In genomic region chr6:146357578-146358340, GRCh38 we compare ENCODE assay signal across 8 cellular contexts.
DNase-seq lines count a peak whose midpoint lies in the region; ATAC-seq and TF ChIP-seq lines count a peak whose summit lies in the region.

No MANE protein-coding gene starts in this region.

- no peaks in the 10 kb centered on the region for H3K27me3 ChIP-seq in smooth muscle cell (ENCODE audit: low read depth)

- H3K9ac ChIP-seq in smooth muscle cell (ENCODE audit: low read depth) = peak overlapping the region; percentile 68

- TF ChIP-seq CTCF in smooth muscle cell (IDR thresholded peaks at IDR 0.05; ENCODE audit: borderline replicate concordance, insufficient read depth, poor library complexity, severe bottlenecking) = no peak

- WGBS in smooth muscle cell (ENCODE audit: low lambda C conversion rate) = 48% methylated on average over 7 of the region's 7 CpGs

- H3K4me2 ChIP-seq in smooth muscle cell = peak overlapping the region; percentile 73

- H3K9me3 Mint-ChIP-seq in central memory CD8-positive, alpha-beta T cell = peaks cover 5% of the 10 kb centered on the region

- H3K4me3 Mint-ChIP-seq in central memory CD8-positive, alpha-beta T cell = no peak overlapping the region

- H3K27me3 Mint-ChIP-seq in central memory CD8-positive, alpha-beta T cell = no peaks in the 10 kb centered on the region

- H3K27ac ChIP-seq in smooth muscle cell (ENCODE audit: low read depth) = peak overlapping the region; percentile 85

- no peaks in the 10 kb centered on the region for H3F3A ChIP-seq in smooth muscle cell (ENCODE audit: low read depth)

- no peaks in the 10 kb centered on the region for H3K36me3 Mint-ChIP-seq in central memory CD8-positive, alpha-beta T cell (ENCODE audit: insufficient read depth)

- peak; percentile 73 for DNase-seq in GM04504 (ENCODE audit: low read depth)
- peak; percentile 77 for DNase-seq in LHCN-M2 (ENCODE audit: low read depth)
- no peak for DNase-seq in central memory CD8-positive, alpha-beta T cell (ENCODE audit: low spot score in 2 of 2)
- no peak for DNase-seq in smooth muscle cell (lab: John Stamatoyannopoulos, UW; ENCODE audit: unreplicated experiment)
- no peak for DNase-seq in effector CD4-positive, alpha-beta T cell
- DNase-seq in NCI-H526 (lab: John Stamatoyannopoulos, UW) = no peak
- no peak for DNase-seq in NCI-H1417 (lab: John Stamatoyannopoulos, UW)

- H3K36me3 ChIP-seq in smooth muscle cell (ENCODE audit: low read depth) = no peaks in the 10 kb centered on the region

- H4K20me1 ChIP-seq in smooth muscle cell (ENCODE audit: low read depth) = no peaks in the 10 kb centered on the region

- H3K4me1 ChIP-seq in smooth muscle cell (ENCODE audit: low read depth) = peaks cover 10% of the 10 kb centered on the region

- H3K4me1 Mint-ChIP-seq in central memory CD8-positive, alpha-beta T cell = no peaks in the 10 kb centered on the region

- H2AFZ ChIP-seq in smooth muscle cell (ENCODE audit: low read depth) = no peak overlapping the region

- peak; percentile 62 for ATAC-seq in GM21619 (IDR thresholded peaks at IDR 0.05; ENCODE audit: unreplicated experiment)
- ATAC-seq in central memory CD8-positive, alpha-beta T cell (replicated peaks; ENCODE audit: extremely low read depth, poor library complexity, severe bottlenecking) = peak; percentile 24

- H3K9me3 ChIP-seq in smooth muscle cell (replicated peaks; ENCODE audit: low read depth) = no peaks in the 10 kb centered on the region

- no peak overlapping the region for H3K27ac Mint-ChIP-seq in central memory CD8-positive, alpha-beta T cell (ENCODE audit: low read depth)

- no peaks in the 10 kb centered on the region for H3K79me2 ChIP-seq in smooth muscle cell (ENCODE audit: low read depth)

- no peak overlapping the region for H3K4me3 ChIP-seq in smooth muscle cell

Comparison
In these comparisons a context has a peak if more than half of its experiments do, and no peak if none do; other contexts are left out.
1. DNase-seq: peak in GM04504 (single experiment) and LHCN-M2 (single experiment); none in central memory CD8-positive, alpha-beta T cell (0 of 2), smooth muscle cell (single experiment), effector CD4-positive, alpha-beta T cell (single experiment), NCI-H526 (0 of 2) and NCI-H1417 (0 of 3).